17 cellular contexts compared by ENCODE assay signal in genomic region chr10:132761395-132762060, GRCh38. TPM values are rescaled to one million over a fixed set of nuclear protein-coding genes. Genes with fewer than 3 reads are reported as not detected.
DNase-seq lines count a peak whose midpoint lies in the region; ATAC-seq and TF ChIP-seq lines count a peak whose summit lies in the region.
"Had no signal": no experiment of that assay in that cellular context is flagged by ENCODE, and none has a peak within 500 bp of the region (broad histone marks: within the 10 kb centered on the region; RNA-seq: fewer than 3 reads in every experiment).

No MANE protein-coding gene starts in this region.

- WGBS in thyroid gland, 2 donors = 95 to 96% methylated on average over 11 of the region's 11 CpGs

- no peaks in the 10 kb centered on the region for H3K9me3 Mint-ChIP-seq in activated T-helper 17 cell treated with anti-CD3 and anti-CD28 coated beads, Interleukin-2, amount 50 U/mL, for 72 hours
- H3K9me3 Mint-ChIP-seq: CD8-positive, alpha-beta T cell had no signal

- no peak overlapping the region for H3K4me3 Mint-ChIP-seq in activated T-helper 17 cell treated with anti-CD3 and anti-CD28 coated beads, Interleukin-2, amount 50 U/mL, for 72 hours
- H3K4me3 Mint-ChIP-seq: CD8-positive, alpha-beta T cell had no signal

- H3K27ac Mint-ChIP-seq in activated T-helper 17 cell treated with anti-CD3 and anti-CD28 coated beads, Interleukin-2, amount 50 U/mL, for 72 hours = peak overlapping the region; percentile 15
- H3K27ac Mint-ChIP-seq: CD8-positive, alpha-beta T cell had no signal

- H3K27ac ChIP-seq in HEK293 (ENCODE audit: extremely low read depth, low read depth, low read length) = no peak overlapping the region
- H3K27ac ChIP-seq in cingulate gyrus (ENCODE audit: low read depth, low read length) = peak overlapping the region; percentile 39
- H3K27ac ChIP-seq in thyroid gland = no peak overlapping the region
- H3K27ac ChIP-seq: GM23248 had no signal

- DNase-seq in GM19238 (ENCODE audit: insufficient read length, low spot score) (no peak), thyroid gland (no peak)
- DNase-seq: C1 segment of cervical spinal cord; Caco-2; CD8-positive, alpha-beta T cell; DMS153; DND-41; GM23248; H7; HCEC 1CT had no signal

- no peaks in the 10 kb centered on the region for H3K36me3 Mint-ChIP-seq in activated T-helper 17 cell treated with anti-CD3 and anti-CD28 coated beads, Interleukin-2, amount 50 U/mL, for 72 hours (ENCODE audit: low read depth)

- no peak for ATAC-seq in activated T-helper 17 cell treated with anti-CD3 and anti-CD28 coated beads, Interleukin-2, amount 50 U/mL, for 72 hours (replicated peaks)
- no peak for ATAC-seq in HG03460 (IDR thresholded peaks at IDR 0.05; ENCODE audit: unreplicated experiment)
- ATAC-seq: CD8-positive, alpha-beta T cell had no signal

- intact Hi-C loops in thyroid gland (cut with DNase I) = no loop called here

- H3K4me1 Mint-ChIP-seq in activated T-helper 17 cell treated with anti-CD3 and anti-CD28 coated beads, Interleukin-2, amount 50 U/mL, for 72 hours = peaks cover 16% of the 10 kb centered on the region

- no peak overlapping the region for H3K4me3 ChIP-seq in HEK293 (ENCODE audit: low read depth, low read length)
- H3K4me3 ChIP-seq in thyroid gland (replicated peaks in 1 of 3) = no peak overlapping the region
- H3K4me3 ChIP-seq: GM23248 had no signal

- H3K4me1 ChIP-seq in HEK293 (ENCODE audit: control insufficient read depth, insufficient read depth, low read length) (no peaks in the 10 kb centered on the region), thyroid gland (no peaks in the 10 kb centered on the region)
- H3K4me1 ChIP-seq: Caco-2 had no signal

- POLR2A ChIA-PET in HEK293 (lab: Yijun Ruan, JAX) = no interaction called here

- CTCF ChIA-PET in HEK293 (lab: Yijun Ruan, JAX) = no interaction called here

- no peaks in the 10 kb centered on the region for H3K27me3 ChIP-seq in thyroid gland

- H3K27me3 Mint-ChIP-seq in activated T-helper 17 cell treated with anti-CD3 and anti-CD28 coated beads, Interleukin-2, amount 50 U/mL, for 72 hours = no peaks in the 10 kb centered on the region

- TF ChIP-seq CTCF in HEK293 (tag by site-specific recombination; IDR thresholded peaks at IDR 0.05) (no peak), thyroid gland (IDR thresholded peaks at IDR 0.05) (no peak)

- peaks cover 0 to 2% of the 10 kb centered on the region in 2 experiments; a peak in 1 of 3 replicates for H3K36me3 ChIP-seq in HEK293 (ENCODE audit: control insufficient read depth in 2 of 2, insufficient read depth in 1 of 2, low read length in 2 of 2)
- peaks cover 2 to 6% of the 10 kb centered on the region in 2 donors for H3K36me3 ChIP-seq in thyroid gland

- TF ChIP-seq POLR2A in thyroid gland (IDR thresholded peaks at IDR 0.05) = no peak

- H3K9me3 ChIP-seq in HEK293 (ENCODE audit: control insufficient read depth, insufficient read depth, low read depth, low read length) (no peaks in the 10 kb centered on the region), thyroid gland (no peaks in the 10 kb centered on the region)
- H3K9me3 ChIP-seq: Caco-2 had no signal

TF ChIP-seq in HEK293, 187 proteins besides CTCF, POLR2A, EP300 and RAD21:
- TF ChIP-seq ZIC2 (tag by site-specific recombination; IDR thresholded peaks at IDR 0.05) (peak; percentile 28; the same call in 1 of the 2 replicates), ZNF585B (tag by site-specific recombination; IDR thresholded peaks at IDR 0.05) (no peak)

RNA-seq across cellular contexts. Expression of gene NKX6-2, which starts 24.4 kb away (rescaled TPM):
- not detected for total RNA-seq in activated T-helper 17 cell treated with anti-CD3 and anti-CD28 coated beads, Interleukin-2, amount 50 U/mL, for 72 hours
- not detected for total RNA-seq in thyroid gland
- total RNA-seq: A172; A673; Caco-2; CD8-positive, alpha-beta T cell; GM23248; H1 had no signal
